Comparison of ENCODE assay signal across 23 cellular contexts in the genomic region with DNA sequence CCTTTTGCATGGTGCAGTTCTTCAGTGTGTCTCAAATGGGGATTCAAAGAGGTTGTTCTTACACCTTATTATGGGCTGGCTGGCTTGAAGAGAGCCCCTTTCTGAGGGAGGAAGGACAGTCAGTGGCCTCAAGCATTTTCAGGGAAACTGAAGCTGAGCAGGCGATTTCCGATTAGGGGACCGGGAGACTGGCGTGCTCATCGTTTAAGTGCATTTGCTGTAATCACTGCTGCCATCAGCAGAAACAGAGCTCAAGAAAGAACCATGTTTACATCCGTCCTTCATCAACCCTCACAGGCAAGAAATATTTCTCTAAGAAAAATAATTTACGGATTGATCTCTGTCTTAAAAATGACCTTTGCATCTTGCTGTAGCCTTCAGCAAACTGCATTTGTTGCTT. TPM values are rescaled to one million over a fixed set of nuclear protein-coding genes. Genes with fewer than 3 reads are reported as not detected.
DNase-seq lines count a peak whose midpoint lies in the region; ATAC-seq and TF ChIP-seq lines count a peak whose summit lies in the region.
"Had no signal": no experiment of that assay in that cellular context is flagged by ENCODE, and none has a peak within 500 bp of the region (broad histone marks: within the 10 kb centered on the region; RNA-seq: fewer than 3 reads in every experiment).

No MANE protein-coding gene starts in this region.

- no peak overlapping the region for H3K4me2 ChIP-seq in GM23338
- H3K4me2 ChIP-seq: A549 had no signal

- TF ChIP-seq CTCF in GM23338 (conservative IDR thresholded peaks at IDR 0.05; ENCODE audit: low read depth in 2 of 2) (no peak), nephron progenitor cell (IDR thresholded peaks at IDR 0.05) (no peak)

- H3K27me3 ChIP-seq in GM23338 (ENCODE audit: insufficient read depth), result no peaks in the 10 kb centered on the region

- H3F3A ChIP-seq in GM23338 (replicated peaks; ENCODE audit: low read depth), result peaks cover 61% of the 10 kb centered on the region

- no peaks in the 10 kb centered on the region for H3K9me2 ChIP-seq in GM23338 (ENCODE audit: insufficient read depth)

- H4K20me1 ChIP-seq in GM23338 (replicated peaks; ENCODE audit: insufficient read depth), result peaks cover 96% of the 10 kb centered on the region

- H3K79me2 ChIP-seq in GM23338 (replicated peaks; ENCODE audit: insufficient read depth), result peaks cover 100% of the 10 kb centered on the region

- no peak overlapping the region for H2AFZ ChIP-seq in GM23338

- H3K27ac ChIP-seq in GM23338 (ENCODE audit: low read depth), result peak overlapping the region; percentile 76; the same call in 1 of the 2 replicates
- H3K27ac ChIP-seq: A549 had no signal

- peaks cover 14% of the 10 kb centered on the region; the same call in 1 of the 2 replicates for H3K4me1 ChIP-seq in GM23338 (ENCODE audit: insufficient read depth)
- H3K4me1 ChIP-seq: A549 had no signal

- H3K36me3 Mint-ChIP-seq in GM23338 (ENCODE audit: low read depth), result peaks cover 92% of the 10 kb centered on the region
- H3K36me3 Mint-ChIP-seq in activated T-helper 17 cell treated with anti-CD3 and anti-CD28 coated beads, Interleukin-2, amount 50 U/mL, for 72 hours (ENCODE audit: low read depth), result peaks cover 96% of the 10 kb centered on the region
- H3K36me3 Mint-ChIP-seq in nephron progenitor cell (ENCODE audit: low read depth), result peaks cover 88% of the 10 kb centered on the region

- H3K36me3 ChIP-seq in GM23338 (ENCODE audit: insufficient read depth), result peaks cover 83% of the 10 kb centered on the region

- peaks cover 10% of the 10 kb centered on the region for H3K27me3 Mint-ChIP-seq in GM23338 (ENCODE audit: insufficient read depth, low read depth, poor library complexity)
- no peaks in the 10 kb centered on the region for H3K27me3 Mint-ChIP-seq in activated T-helper 17 cell treated with anti-CD3 and anti-CD28 coated beads, Interleukin-2, amount 50 U/mL, for 72 hours
- no peaks in the 10 kb centered on the region for H3K27me3 Mint-ChIP-seq in nephron progenitor cell (ENCODE audit: low read depth, poor library complexity)
- H3K27me3 Mint-ChIP-seq: IgD-negative memory B cell had no signal

- H3K27ac Mint-ChIP-seq in GM23338, result peak overlapping the region; percentile 29; the same call in 1 of the 2 replicates
- H3K27ac Mint-ChIP-seq in activated T-helper 17 cell treated with anti-CD3 and anti-CD28 coated beads, Interleukin-2, amount 50 U/mL, for 72 hours, result peak overlapping the region; percentile 42
- peak overlapping the region; percentile 96 for H3K27ac Mint-ChIP-seq in nephron progenitor cell

- peak; percentile 46 for DNase-seq in activated effector memory CD4-positive, alpha-beta T cell treated with anti-CD3 and anti-CD28 coated beads, Interleukin-2, amount 50 U/mL, for 16 hours
- DNase-seq in activated effector memory CD4-positive, alpha-beta T cell treated with Interleukin-2 at 50 U/mL for 16 hours, result no peak
- DNase-seq in GM23338 (ENCODE audit: low spot score) (no peak), nephron progenitor cell (no peak), NCI-H2029 treated with DMSO at 0.1 percent for 48 hours (lab: John Stamatoyannopoulos, UW) (no peak)
- DNase-seq: C1 segment of cervical spinal cord; DMS79; HCEC 1CT; Kasumi-1; MM.1S; NCI-H1092; NCI-H146; NCI-H2081 treated with DMSO at 0.1 percent for 48 hours; NCI-H446 treated with DMSO at 0.1 percent for 48 hours; NCI-H69; NK-92 treated with Interleukin-12 subunit alpha and Interleukin-12 subunit beta, amount 100 ng/mL, for 24 hours; SHP77 treated with DMSO at 0.1 percent for 48 hours had no signal

- no peaks in the 10 kb centered on the region for H3K9me3 Mint-ChIP-seq in GM23338
- H3K9me3 Mint-ChIP-seq in activated T-helper 17 cell treated with anti-CD3 and anti-CD28 coated beads, Interleukin-2, amount 50 U/mL, for 72 hours, result no peaks in the 10 kb centered on the region
- H3K9me3 Mint-ChIP-seq in nephron progenitor cell, result no peaks in the 10 kb centered on the region
- H3K9me3 Mint-ChIP-seq: IgD-negative memory B cell had no signal

- H3K4me3 Mint-ChIP-seq in GM23338 (no peak overlapping the region), nephron progenitor cell (no peak overlapping the region)
- no peak overlapping the region for H3K4me3 Mint-ChIP-seq in activated T-helper 17 cell treated with anti-CD3 and anti-CD28 coated beads, Interleukin-2, amount 50 U/mL, for 72 hours
- H3K4me3 Mint-ChIP-seq: IgD-negative memory B cell had no signal

- H3K4me3 ChIP-seq in GM23338, result no peak overlapping the region
- H3K4me3 ChIP-seq: A549 had no signal

- ATAC-seq in GM23338, result no peak
- no peak for ATAC-seq in activated T-helper 17 cell treated with anti-CD3 and anti-CD28 coated beads, Interleukin-2, amount 50 U/mL, for 72 hours (replicated peaks)
- ATAC-seq in HG03039 (IDR thresholded peaks at IDR 0.05; ENCODE audit: unreplicated experiment), result no peak
- ATAC-seq in GM19455 (IDR thresholded peaks at IDR 0.05; ENCODE audit: unreplicated experiment), result no peak
- ATAC-seq: A549, SK-N-SH treated with all-trans-retinoic acid at 6 μM for 48 hours had no signal

- H3K4me1 Mint-ChIP-seq in GM23338, result peaks cover 12% of the 10 kb centered on the region
- H3K4me1 Mint-ChIP-seq in activated T-helper 17 cell treated with anti-CD3 and anti-CD28 coated beads, Interleukin-2, amount 50 U/mL, for 72 hours, result peaks cover 18% of the 10 kb centered on the region
- H3K4me1 Mint-ChIP-seq in nephron progenitor cell, result no peaks in the 10 kb centered on the region

TF ChIP-seq in GM23338, 12 proteins besides CTCF, POLR2A, EP300 and RAD21 (continues in another document):
- TF ChIP-seq NANOG (IDR thresholded peaks at IDR 0.05; ENCODE audit: borderline replicate concordance) (no peak), ZNF114 (CRISPR knock-in tag; IDR thresholded peaks at IDR 0.05) (no peak), POLR2AphosphoS5 (IDR thresholded peaks at IDR 0.05; ENCODE audit: low read depth) (no peak), ZNF331 (CRISPR knock-in tag; IDR thresholded peaks at IDR 0.05; ENCODE audit: low read depth) (no peak), CREB1 (CRISPR knock-in tag; IDR thresholded peaks at IDR 0.05; ENCODE audit: low read depth) (no peak), STAT1 (IDR thresholded peaks at IDR 0.05; ENCODE audit: unreplicated experiment) (no peak)
- TF ChIP-seq, protein P1, sequence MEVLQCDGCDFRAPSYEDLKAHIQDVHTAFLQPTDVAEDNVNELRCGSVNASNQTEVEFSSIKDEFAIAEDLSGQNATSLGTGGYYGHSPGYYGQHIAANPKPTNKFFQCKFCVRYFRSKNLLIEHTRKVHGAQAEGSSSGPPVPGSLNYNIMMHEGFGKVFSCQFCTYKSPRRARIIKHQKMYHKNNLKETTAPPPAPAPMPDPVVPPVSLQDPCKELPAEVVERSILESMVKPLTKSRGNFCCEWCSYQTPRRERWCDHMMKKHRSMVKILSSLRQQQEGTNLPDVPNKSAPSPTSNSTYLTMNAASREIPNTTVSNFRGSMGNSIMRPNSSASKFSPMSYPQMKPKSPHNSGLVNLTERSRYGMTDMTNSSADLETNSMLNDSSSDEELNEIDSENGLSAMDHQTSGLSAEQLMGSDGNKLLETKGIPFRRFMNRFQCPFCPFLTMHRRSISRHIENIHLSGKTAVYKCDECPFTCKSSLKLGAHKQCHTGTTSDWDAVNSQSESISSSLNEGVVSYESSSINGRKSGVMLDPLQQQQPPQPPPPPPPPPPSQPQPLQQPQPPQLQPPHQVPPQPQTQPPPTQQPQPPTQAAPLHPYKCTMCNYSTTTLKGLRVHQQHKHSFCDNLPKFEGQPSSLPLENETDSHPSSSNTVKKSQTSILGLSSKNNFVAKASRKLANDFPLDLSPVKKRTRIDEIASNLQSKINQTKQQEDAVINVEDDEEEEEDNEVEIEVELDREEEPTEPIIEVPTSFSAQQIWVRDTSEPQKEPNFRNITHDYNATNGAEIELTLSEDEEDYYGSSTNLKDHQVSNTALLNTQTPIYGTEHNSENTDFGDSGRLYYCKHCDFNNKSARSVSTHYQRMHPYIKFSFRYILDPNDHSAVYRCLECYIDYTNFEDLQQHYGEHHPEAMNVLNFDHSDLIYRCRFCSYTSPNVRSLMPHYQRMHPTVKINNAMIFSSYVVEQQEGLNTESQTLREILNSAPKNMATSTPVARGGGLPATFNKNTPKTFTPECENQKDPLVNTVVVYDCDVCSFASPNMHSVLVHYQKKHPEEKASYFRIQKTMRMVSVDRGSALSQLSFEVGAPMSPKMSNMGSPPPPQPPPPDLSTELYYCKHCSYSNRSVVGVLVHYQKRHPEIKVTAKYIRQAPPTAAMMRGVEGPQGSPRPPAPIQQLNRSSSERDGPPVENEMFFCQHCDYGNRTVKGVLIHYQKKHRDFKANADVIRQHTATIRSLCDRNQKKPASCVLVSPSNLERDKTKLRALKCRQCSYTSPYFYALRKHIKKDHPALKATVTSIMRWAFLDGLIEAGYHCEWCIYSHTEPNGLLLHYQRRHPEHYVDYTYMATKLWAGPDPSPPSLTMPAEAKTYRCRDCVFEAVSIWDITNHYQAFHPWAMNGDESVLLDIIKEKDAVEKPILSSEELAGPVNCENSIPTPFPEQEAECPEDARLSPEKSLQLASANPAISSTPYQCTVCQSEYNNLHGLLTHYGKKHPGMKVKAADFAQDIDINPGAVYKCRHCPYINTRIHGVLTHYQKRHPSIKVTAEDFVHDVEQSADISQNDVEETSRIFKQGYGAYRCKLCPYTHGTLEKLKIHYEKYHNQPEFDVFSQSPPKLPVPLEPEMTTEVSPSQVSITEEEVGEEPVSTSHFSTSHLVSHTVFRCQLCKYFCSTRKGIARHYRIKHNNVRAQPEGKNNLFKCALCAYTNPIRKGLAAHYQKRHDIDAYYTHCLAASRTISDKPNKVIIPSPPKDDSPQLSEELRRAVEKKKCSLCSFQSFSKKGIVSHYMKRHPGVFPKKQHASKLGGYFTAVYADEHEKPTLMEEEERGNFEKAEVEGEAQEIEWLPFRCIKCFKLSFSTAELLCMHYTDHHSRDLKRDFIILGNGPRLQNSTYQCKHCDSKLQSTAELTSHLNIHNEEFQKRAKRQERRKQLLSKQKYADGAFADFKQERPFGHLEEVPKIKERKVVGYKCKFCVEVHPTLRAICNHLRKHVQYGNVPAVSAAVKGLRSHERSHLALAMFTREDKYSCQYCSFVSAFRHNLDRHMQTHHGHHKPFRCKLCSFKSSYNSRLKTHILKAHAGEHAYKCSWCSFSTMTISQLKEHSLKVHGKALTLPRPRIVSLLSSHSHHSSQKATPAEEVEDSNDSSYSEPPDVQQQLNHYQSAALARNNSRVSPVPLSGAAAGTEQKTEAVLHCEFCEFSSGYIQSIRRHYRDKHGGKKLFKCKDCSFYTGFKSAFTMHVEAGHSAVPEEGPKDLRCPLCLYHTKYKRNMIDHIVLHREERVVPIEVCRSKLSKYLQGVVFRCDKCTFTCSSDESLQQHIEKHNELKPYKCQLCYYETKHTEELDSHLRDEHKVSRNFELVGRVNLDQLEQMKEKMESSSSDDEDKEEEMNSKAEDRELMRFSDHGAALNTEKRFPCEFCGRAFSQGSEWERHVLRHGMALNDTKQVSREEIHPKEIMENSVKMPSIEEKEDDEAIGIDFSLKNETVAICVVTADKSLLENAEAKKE (CRISPR knock-in tag; IDR thresholded peaks at IDR 0.05), result no peak

RNA-seq across cellular contexts. Expression of a gene that starts 32.2 kb away (rescaled TPM):
- 308 and 325 TPM in 2 replicates for total RNA-seq in GM23338 (2014; rRNA removed; shearing (Covaris generic))
- 305 and 322 TPM in 2 replicates for polyA plus RNA-seq in GM23338 (2016; fragmentation: Nextera tagmentation; extraction: Ambion mirVana)
- 100 to 1,000 TPM; 113 to 118 TPM for total RNA-seq in activated T-helper 17 cell treated with anti-CD3 and anti-CD28 coated beads, Interleukin-2, amount 50 U/mL, for 72 hours

Comparison
In these comparisons a context has a peak if more than half of its experiments do, and no peak if none do; other contexts are left out.
1. H3K27ac Mint-ChIP-seq: peak in every context shown above with its lines; median percentile 96 in nephron progenitor cell; 42 in activated T-helper 17 cell treated with anti-CD3 and anti-CD28 coated beads, Interleukin-2, amount 50 U/mL, for 72 hours; 29 in GM23338.